ENCODE assay signal across 15 cellular contexts in the genomic region with DNA sequence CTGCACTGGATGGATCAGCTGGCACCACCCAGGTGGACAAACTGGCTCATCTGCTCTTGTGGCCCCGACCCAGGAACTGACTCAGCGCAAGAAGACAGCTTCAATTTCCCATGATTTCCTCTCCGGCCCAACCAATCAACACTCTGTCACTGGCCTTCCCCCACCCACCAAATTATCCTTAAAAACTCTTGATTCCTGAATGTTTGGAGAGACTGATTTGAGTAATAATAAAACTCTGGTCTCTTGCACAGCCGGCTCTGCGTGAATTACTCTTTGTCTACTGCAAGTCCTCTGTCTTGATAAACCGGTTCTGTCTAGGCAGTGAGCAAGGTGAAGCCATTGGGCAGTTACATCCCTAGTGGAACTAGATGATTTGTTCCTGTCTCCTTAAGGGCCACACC. TPM values are rescaled to one million over a fixed set of nuclear protein-coding genes. Genes with fewer than 3 reads are reported as not detected.
DNase-seq lines count a peak whose midpoint lies in the region; FAIRE-seq and TF ChIP-seq lines count a peak whose summit lies in the region.
"Had no signal": no experiment of that assay in that cellular context is flagged by ENCODE, and none has a peak within 500 bp of the region (broad histone marks: within the 10 kb centered on the region; RNA-seq: fewer than 3 reads in every experiment).

No MANE protein-coding gene starts in this region.

- no peaks in the 10 kb centered on the region for H3K27me3 ChIP-seq in uterus

- no peak overlapping the region for H3K4me3 Mint-ChIP-seq in MCF 10A (ENCODE audit: unreplicated experiment)
- H3K4me3 Mint-ChIP-seq: activated T-helper 1 cell treated with anti-CD3 and anti-CD28 coated beads, Interleukin-12 subunit alpha, Interleukin-12 subunit beta, Interleukin-2, Interleukin-4 antibody, amounts not matched to agents 30 ng/mL and 10 ng/mL and 1 ng/mL, durations not matched to agents 14 hours and 24 hours and 36 hours had no signal

- no peaks in the 10 kb centered on the region for H3K9me3 Mint-ChIP-seq in MCF 10A (ENCODE audit: unreplicated experiment)
- H3K9me3 Mint-ChIP-seq: activated T-helper 1 cell treated with anti-CD3 and anti-CD28 coated beads, Interleukin-12 subunit alpha, Interleukin-12 subunit beta, Interleukin-2, Interleukin-4 antibody, amounts not matched to agents 30 ng/mL and 10 ng/mL and 1 ng/mL, durations not matched to agents 14 hours and 24 hours and 36 hours had no signal

- H3K36me3 Mint-ChIP-seq in MCF 10A (ENCODE audit: insufficient read depth, unreplicated experiment) = peaks cover 19% of the 10 kb centered on the region

- CTCF ChIA-PET in MCF 10A (lab: Yijun Ruan, JAX) (interaction anchor here (0.6 kb wide), 1 partner anchor 72 kb away, joined by 3 read pairs; no protein-coding TSS in a partner anchor), RWPE1 (lab: Yijun Ruan, JAX) (interaction anchor here (0.7 kb wide), 1 partner anchor 25 kb away, joined by 8 read pairs; no protein-coding TSS in a partner anchor)

- intact Hi-C loops in MCF 10A (cut with micrococcal nuclease) (no loop called here), uterus (cut with DNase I; ENCODE audit: low total_unique reads) (no loop called here)

- peak; percentile 79 to 99 for DNase-seq in T47D (ENCODE audit: low read depth in 1 of 2, low spot score in 1 of 2)
- no peak for DNase-seq in MCF 10A (ENCODE audit: unreplicated experiment)
- DNase-seq in RWPE1 (ENCODE audit: low spot score) = peak; percentile 67
- DNase-seq in kidney tubule cell (ENCODE audit: low spot score) = peak; percentile 25
- DNase-seq in NCI-H2107 (lab: John Stamatoyannopoulos, UW) = no peak
- DNase-seq in uterus = no peak
- DNase-seq in NCI-H345 treated with DMSO at 0.1 percent for 48 hours (lab: John Stamatoyannopoulos, UW; ENCODE audit: unreplicated experiment) = no peak
- DNase-seq in H54 (ENCODE audit: insufficient read length, low spot score) = no peak
- DNase-seq: activated CD4-positive, CD25-positive, alpha-beta regulatory T cell treated with anti-CD3 and anti-CD28 coated beads, Interleukin-2, amount 50 U/mL, for 72 hours; AML-193; foreskin melanocyte; OCI-M1 had no signal

- H3K4me1 Mint-ChIP-seq in MCF 10A (ENCODE audit: insufficient read depth, unreplicated experiment) = peaks cover 7% of the 10 kb centered on the region

- H3K9me3 ChIP-seq in uterus = no peaks in the 10 kb centered on the region
- H3K9me3 ChIP-seq: thoracic aorta had no signal

- no peak for TF ChIP-seq POLR2A in uterus (IDR thresholded peaks at IDR 0.05)
- no peak for TF ChIP-seq POLR2A in H54 (IDR thresholded peaks at IDR 0.05; ENCODE audit: low read depth, low read length)

- TF ChIP-seq CTCF in MCF 10A (IDR thresholded peaks at IDR 0.05; ENCODE audit: unreplicated experiment) = no peak
- TF ChIP-seq CTCF in RWPE1 (conservative IDR thresholded peaks at IDR 0.05; ENCODE audit: low read depth) = no peak
- TF ChIP-seq CTCF in uterus (IDR thresholded peaks at IDR 0.05) = no peak

- BruUV-seq in MCF 10A (replicated peaks; lab: Mats Ljungman, UMichigan) = no TSS peak

- H3K4me3 ChIP-seq in uterus = no peak overlapping the region
- H3K4me3 ChIP-seq: GM12878, thoracic aorta had no signal

- in situ Hi-C loops in T47D (cut with HindIII; ENCODE audit: low pct_unique_long_range_greater_than_20kb, low sequenced_read_pairs) = no loop called here

- FAIRE-seq in H54 (lab: Jason Lieb, UNC) = no peak
- FAIRE-seq: GM12878 had no signal

- POLR2A ChIA-PET in MCF 10A (lab: Yijun Ruan, JAX) (interaction anchor here (0.6 kb wide), 1 partner anchor 23 kb away, joined by 3 read pairs; no protein-coding TSS in a partner anchor), RWPE1 (lab: Yijun Ruan, JAX; ENCODE audit: low non-redundant PET) (no interaction called here)

- H3K27ac ChIP-seq in RWPE1 (no peak overlapping the region), uterus (no peak overlapping the region)
- H3K27ac ChIP-seq: thoracic aorta had no signal

- H3K36me3 ChIP-seq in uterus = no peaks in the 10 kb centered on the region
- H3K36me3 ChIP-seq: thoracic aorta had no signal

- no peak overlapping the region for H3K27ac Mint-ChIP-seq in MCF 10A (ENCODE audit: low read depth, unreplicated experiment)
- H3K27ac Mint-ChIP-seq: activated T-helper 1 cell treated with anti-CD3 and anti-CD28 coated beads, Interleukin-12 subunit alpha, Interleukin-12 subunit beta, Interleukin-2, Interleukin-4 antibody, amounts not matched to agents 30 ng/mL and 10 ng/mL and 1 ng/mL, durations not matched to agents 14 hours and 24 hours and 36 hours had no signal

- no peaks in the 10 kb centered on the region for H3K4me1 ChIP-seq in uterus

- no peaks in the 10 kb centered on the region for H3K27me3 Mint-ChIP-seq in MCF 10A (ENCODE audit: insufficient read depth, unreplicated experiment)

RNA-seq across cellular contexts. Expression of gene BDH1, which starts 16.1 kb away (rescaled TPM):
- total RNA-seq in MCF 10A (2022) (38.6 and 41.9 TPM in 2 replicates), uterus (10 to 100 TPM in 2 of 4 donors, 1 to 10 TPM in 2; 4.4 to 23.1 (median 8.6) TPM)

Comparison
In these comparisons a context has a peak if more than half of its experiments do, and no peak if none do; other contexts are left out.
1. DNase-seq: peak in T47D (2 of 2), RWPE1 (single experiment) and kidney tubule cell (single experiment); none in MCF 10A (single experiment), NCI-H2107 (single experiment), uterus (0 of 2), NCI-H345 treated with DMSO at 0.1 percent for 48 hours (single experiment) and H54 (single experiment).